Comparison of ENCODE assay signal across 1 cellular context in genomic region chr2:123200035-123200434, GRCh38.
TF ChIP-seq lines count a peak whose summit lies in the region.

No MANE protein-coding gene starts in this region.

TF ChIP-seq in H1, 55 proteins besides CTCF, POLR2A, EP300 and RAD21 (continued from another document):
- no peak for TF ChIP-seq CHD7 (IDR thresholded peaks at IDR 0.05; ENCODE audit: insufficient replicate concordance, low read length)
- no peak for TF ChIP-seq RBBP5 (IDR thresholded peaks at IDR 0.05; ENCODE audit: borderline replicate concordance, low read depth, low read length)
- TF ChIP-seq SIN3A (conservative IDR thresholded peaks at IDR 0.05 in 1 of 2, IDR thresholded peaks at IDR 0.05 in 1 of 2; ENCODE audit: low read depth in 1 of 2, low read length in 2 of 2), result no peak
- TF ChIP-seq TAF7 (optimal IDR thresholded peaks at IDR 0.05; ENCODE audit: borderline replicate concordance, low read depth, low read length), result no peak
- TF ChIP-seq RNF2 (IDR thresholded peaks at IDR 0.05; ENCODE audit: borderline replicate concordance, low read depth, low read length, missing control alignments, poor library complexity, severe bottlenecking), result no peak
- no peak for TF ChIP-seq EGR1 (IDR thresholded peaks at IDR 0.05; ENCODE audit: borderline replicate concordance, low read depth, low read length)
- no peak for TF ChIP-seq JUND (IDR thresholded peaks at IDR 0.05; ENCODE audit: low read length)
- TF ChIP-seq KDM5A (IDR thresholded peaks at IDR 0.05; ENCODE audit: low read length), result no peak
- no peak for TF ChIP-seq POU5F1 (IDR thresholded peaks at IDR 0.05; ENCODE audit: low read depth, low read length)
- no peak for TF ChIP-seq SRF (IDR thresholded peaks at IDR 0.05; ENCODE audit: low read depth, low read length)
- no peak for TF ChIP-seq GABPA (IDR thresholded peaks at IDR 0.05; ENCODE audit: borderline replicate concordance, insufficient read depth, low read length)
- no peak for TF ChIP-seq CEBPB (IDR thresholded peaks at IDR 0.05; ENCODE audit: low read depth, low read length)
- TF ChIP-seq TEAD4 (IDR thresholded peaks at IDR 0.05; ENCODE audit: low read depth, low read length), result no peak
